In genomic region chr3:101859882-101860281, GRCh38 we compare ENCODE assay signal across 20 cellular contexts. TPM values are rescaled to one million over a fixed set of nuclear protein-coding genes. Genes with fewer than 3 reads are reported as not detected.
DNase-seq lines count a peak whose midpoint lies in the region; ATAC-seq, FAIRE-seq and TF ChIP-seq lines count a peak whose summit lies in the region.
"Had no signal": no experiment of that assay in that cellular context is flagged by ENCODE, and none has a peak within 500 bp of the region (broad histone marks: within the 10 kb centered on the region; RNA-seq: fewer than 3 reads in every experiment).

No MANE protein-coding gene starts in this region.

- peak overlapping the region; percentile 37 to 100 for H3K27ac Mint-ChIP-seq in natural killer cell treated with Interleukin-12 subunit alpha and Interleukin-12 subunit beta and Interleukin-15 and Interleukin-18, amount 100 ng/mL, for 72 hours
- H3K27ac Mint-ChIP-seq: B cell, GM23338 had no signal

- TF ChIP-seq CTCF in fibroblast of the aortic adventitia (IDR thresholded peaks at IDR 0.05; ENCODE audit: insufficient read depth, low read length) = no peak

- no peaks in the 10 kb centered on the region for H3K27me3 Mint-ChIP-seq in natural killer cell treated with Interleukin-12 subunit alpha and Interleukin-12 subunit beta and Interleukin-15 and Interleukin-18, amount 100 ng/mL, for 72 hours
- H3K27me3 Mint-ChIP-seq: B cell had no signal

- peak; percentile 6 for DNase-seq in ACHN
- no peak for DNase-seq in GM19239 (ENCODE audit: insufficient read length, low spot score)
- peak; percentile 2 for DNase-seq in fibroblast of the aortic adventitia (ENCODE audit: low read depth)
- DNase-seq in natural killer cell treated with Interleukin-12 subunit alpha and Interleukin-12 subunit beta and Interleukin-15 and Interleukin-18, amount 100 ng/mL, for 72 hours (ENCODE audit: low spot score) = no peak
- no peak for DNase-seq in foreskin melanocyte
- DNase-seq: GF-D8, KG1, NCI-H1105 treated with DMSO at 0.1 percent for 48 hours, NCI-H1694, NCI-H2081 treated with DMSO at 0.1 percent for 48 hours, NCI-H510A treated with DMSO at 0.1 percent for 48 hours, NCI-H774, OCI-M1, SHP77 had no signal

- ATAC-seq in natural killer cell treated with Interleukin-12 subunit alpha and Interleukin-12 subunit beta and Interleukin-15 and Interleukin-18, amount 100 ng/mL, for 72 hours = no peak
- ATAC-seq in HG02852 (IDR thresholded peaks at IDR 0.05; ENCODE audit: unreplicated experiment) (no peak), HG02588 (IDR thresholded peaks at IDR 0.05; ENCODE audit: unreplicated experiment) (no peak)
- ATAC-seq: GM23338, HCT116 had no signal

- H3K4me1 Mint-ChIP-seq in natural killer cell treated with Interleukin-12 subunit alpha and Interleukin-12 subunit beta and Interleukin-15 and Interleukin-18, amount 100 ng/mL, for 72 hours (ENCODE audit: low read depth in 2 of 2) = peaks cover 45 to 62% of the 10 kb centered on the region in 2 donors
- H3K4me1 Mint-ChIP-seq: GM23338 had no signal

- no peak overlapping the region for H3K4me3 ChIP-seq in fibroblast of the aortic adventitia (ENCODE audit: low read depth, low read length)
- H3K4me3 ChIP-seq: GM23338, SK-N-MC had no signal

- peaks cover 53% of the 10 kb centered on the region for H3K36me3 Mint-ChIP-seq in natural killer cell treated with Interleukin-12 subunit alpha and Interleukin-12 subunit beta and Interleukin-15 and Interleukin-18, amount 100 ng/mL, for 72 hours

- no peak overlapping the region for H3K4me3 Mint-ChIP-seq in natural killer cell treated with Interleukin-12 subunit alpha and Interleukin-12 subunit beta and Interleukin-15 and Interleukin-18, amount 100 ng/mL, for 72 hours
- H3K4me3 Mint-ChIP-seq: B cell, GM23338 had no signal

- in situ Hi-C loops in ACHN (cut with HindIII; ENCODE audit: low pct_ligation_motif_present, low pct_unique_long_range_greater_than_20kb, low sequenced_read_pairs) = loop anchor here (25.0 kb wide), 1 partner anchor 227 kb away; no protein-coding TSS in a partner anchor

- H3K9me3 Mint-ChIP-seq in natural killer cell treated with Interleukin-12 subunit alpha and Interleukin-12 subunit beta and Interleukin-15 and Interleukin-18, amount 100 ng/mL, for 72 hours = no peaks in the 10 kb centered on the region
- H3K9me3 Mint-ChIP-seq: GM23338 had no signal

- FAIRE-seq in GM19239 (lab: Jason Lieb, UNC) = peak; percentile 72

RNA-seq across cellular contexts. Expression of gene NFKBIZ, which starts 10.6 kb away (rescaled TPM):
- 17.5 and 38.3 TPM in 2 replicates for total RNA-seq in fibroblast of the aortic adventitia (ENCODE audit: low replicate concordance)
- total RNA-seq in natural killer cell treated with Interleukin-12 subunit alpha and Interleukin-12 subunit beta and Interleukin-15 and Interleukin-18, amount 100 ng/mL, for 72 hours = 100 to 1,000 TPM; 314 to 418 TPM

Comparison
In these comparisons a context has a peak if more than half of its experiments do, and no peak if none do; other contexts are left out.
1. DNase-seq: peak in ACHN (single experiment) and fibroblast of the aortic adventitia (single experiment); none in GM19239 (single experiment), natural killer cell treated with Interleukin-12 subunit alpha and Interleukin-12 subunit beta and Interleukin-15 and Interleukin-18, amount 100 ng/mL, for 72 hours (single experiment) and foreskin melanocyte (single experiment).